8 cellular contexts compared by ENCODE assay signal in the genomic region with DNA sequence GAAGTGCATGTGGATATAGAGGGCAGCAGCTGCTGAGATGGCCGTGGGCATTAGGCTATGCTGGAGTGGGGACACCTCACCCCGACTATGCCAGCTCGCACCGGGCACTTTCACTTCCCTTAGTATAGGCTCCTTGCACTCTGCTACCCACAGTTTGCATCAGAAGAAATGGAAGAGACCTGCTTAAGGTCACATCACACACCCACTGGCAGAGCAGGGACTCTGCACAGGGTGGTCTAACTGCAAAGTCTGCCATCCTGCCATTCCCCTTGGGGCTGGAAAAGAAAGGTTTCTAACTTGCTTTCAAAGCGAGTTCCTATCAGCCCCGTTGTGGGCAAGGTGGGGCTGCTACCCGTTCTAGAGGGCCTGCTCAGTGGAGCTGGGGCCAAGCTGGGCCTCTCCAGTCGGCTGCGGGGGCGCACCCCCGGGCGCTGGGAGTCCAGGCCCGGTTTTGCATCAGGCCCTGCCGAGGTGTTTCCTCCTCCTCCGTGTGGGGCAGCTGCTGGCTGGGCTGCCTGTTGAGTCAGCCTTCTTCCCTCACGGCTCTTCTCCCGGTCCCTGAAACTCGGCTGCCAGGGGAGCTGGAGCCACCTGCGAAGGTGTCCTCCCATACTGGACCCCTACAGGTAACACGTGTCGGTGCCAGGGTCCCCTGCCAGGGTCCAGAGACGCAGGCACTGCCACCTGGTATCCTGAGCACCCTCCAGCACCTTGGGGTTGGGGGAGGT. TPM values are rescaled to one million over a fixed set of nuclear protein-coding genes. Genes with fewer than 3 reads are reported as not detected.
DNase-seq lines count a peak whose midpoint lies in the region; ATAC-seq and TF ChIP-seq lines count a peak whose summit lies in the region.

Gene SYTL1 (plus strand): TSS at position 498 of the 728 bp plus-strand sequence. CDS start 3,313 bp downstream, outside the sequence.

- no peak for TF ChIP-seq CTCF in AG04449 (IDR thresholded peaks at IDR 0.05; ENCODE audit: insufficient read depth, low read length, missing control alignments)
- no peak for TF ChIP-seq CTCF in RWPE2 (IDR thresholded peaks at IDR 0.05; ENCODE audit: poor library complexity, severe bottlenecking)
- no peak for TF ChIP-seq CTCF in progenitor cell of endocrine pancreas (IDR thresholded peaks at IDR 0.05; ENCODE audit: unreplicated experiment)
- no peak for TF ChIP-seq CTCF in esophagus muscularis mucosa (IDR thresholded peaks at IDR 0.05)

- H3K27me3 ChIP-seq in RWPE2 (ENCODE audit: insufficient read depth, poor library complexity, severe bottlenecking) (no peaks in the 10 kb centered on the region), esophagus muscularis mucosa (peaks cover 0 to under 1% (median 0%) of the 10 kb centered on the region in 4 donors)

- H3K27ac Mint-ChIP-seq in IgD-negative memory B cell (peak within 1 kb of the TSS; percentile 82 to 97 (median 91)), progenitor cell of endocrine pancreas (peak within 1 kb of the TSS; percentile 33)

- no peaks in the 10 kb centered on the region for H3K27me3 Mint-ChIP-seq in IgD-negative memory B cell
- H3K27me3 Mint-ChIP-seq in progenitor cell of endocrine pancreas = peaks cover 10% of the 10 kb centered on the region

- H3K4me1 Mint-ChIP-seq in IgD-negative memory B cell (peaks cover 27 to 37% (median 27%) of the 10 kb centered on the region in 3 donors), progenitor cell of endocrine pancreas (ENCODE audit: low read depth) (peaks cover 14% of the 10 kb centered on the region)

- H3K4me1 ChIP-seq in RWPE2 (ENCODE audit: insufficient read depth, poor library complexity, severe bottlenecking) (peaks cover 19% of the 10 kb centered on the region), esophagus muscularis mucosa (peaks cover 0 to 13% (median 2%) of the 10 kb centered on the region in 4 donors)

- CTCF ChIA-PET in AG04449 (lab: Yijun Ruan, JAX) = interaction anchor here (0.8 to 8.2 kb wide), 6 partner anchors 8 to 321 kb away, joined by 3 to 100 read pairs (median 6); partner anchors contain the start of gene MAP3K6

- TF ChIP-seq POLR2A in esophagus muscularis mucosa (IDR thresholded peaks at IDR 0.05; ENCODE audit: low read depth) = no peak

- H3K4me3 Mint-ChIP-seq in IgD-negative memory B cell (peak within 1 kb of the TSS; percentile 87 to 100 (median 96)), progenitor cell of endocrine pancreas (ENCODE audit: low read depth) (peak within 1 kb of the TSS; percentile 66)

- DNase-seq in AG04449 (ENCODE audit: low read depth, low spot score) = no peak
- DNase-seq in RWPE2 (ENCODE audit: low spot score) = no peak
- DNase-seq in activated T-helper 9 cell treated with anti-CD3 and anti-CD28 coated beads, Interleukin-2, amount 50 U/mL, for 16 hours (ENCODE audit: low read depth) = peak; percentile 48
- peak; percentile 88 for DNase-seq in germinal center (ENCODE audit: low spot score)
- DNase-seq in progenitor cell of endocrine pancreas (ENCODE audit: low spot score, unreplicated experiment) = no peak
- no peak for DNase-seq in esophagus muscularis mucosa (ENCODE audit: extremely low spot score)

- 45% methylated on average over 5 of the region's 22 CpGs for WGBS in esophagus muscularis mucosa

- TF ChIP-seq EP300 in esophagus muscularis mucosa (IDR thresholded peaks at IDR 0.05) = no peak

- intact Hi-C loops in esophagus muscularis mucosa (cut with DNase I) = no loop called here

- POLR2A ChIA-PET in AG04449 (lab: Yijun Ruan, JAX) = interaction anchor here (0.8 kb wide), 1 partner anchor 54 kb away, joined by 3 read pairs; no protein-coding TSS in a partner anchor

- ATAC-seq in GM18868 (IDR thresholded peaks at IDR 0.05; ENCODE audit: unreplicated experiment) (peak; percentile 46), RWPE2 (ENCODE audit: low read depth) (peak; percentile 58)

- H3K9me3 ChIP-seq in RWPE2 (ENCODE audit: severe bottlenecking) (no peaks in the 10 kb centered on the region), esophagus muscularis mucosa (no peaks in the 10 kb centered on the region)

- H3K27ac ChIP-seq in RWPE2 (ENCODE audit: poor library complexity, severe bottlenecking) (peak within 1 kb of the TSS; percentile 92), esophagus muscularis mucosa (replicated peaks in 1 of 4) (no peak within 1 kb of the TSS)

- H3K9me3 Mint-ChIP-seq in IgD-negative memory B cell = no peaks in the 10 kb centered on the region
- H3K9me3 Mint-ChIP-seq in progenitor cell of endocrine pancreas (ENCODE audit: low read depth) = no peaks in the 10 kb centered on the region

- H3K4me3 ChIP-seq in AG04449 (ENCODE audit: low read depth, low read length) = peak within 1 kb of the TSS; percentile 33
- H3K4me3 ChIP-seq in RWPE2 (ENCODE audit: severe bottlenecking) = peak within 1 kb of the TSS; percentile 37
- H3K4me3 ChIP-seq in esophagus muscularis mucosa = peak within 1 kb of the TSS in 2 of 4 donors; percentile 9 to 48

- peaks cover 6% of the 10 kb centered on the region; the same call in 1 of the 2 replicates for H3K36me3 ChIP-seq in RWPE2 (ENCODE audit: low read depth)
- peaks cover 0 to 18% (median 4%) of the 10 kb centered on the region in 4 donors for H3K36me3 ChIP-seq in esophagus muscularis mucosa

- H3K36me3 Mint-ChIP-seq in IgD-negative memory B cell = no peaks in the 10 kb centered on the region
- H3K36me3 Mint-ChIP-seq in progenitor cell of endocrine pancreas (ENCODE audit: insufficient read depth) = peaks cover 4% of the 10 kb centered on the region

RNA-seq across cellular contexts. Expression of gene SYTL1, which starts in this region (rescaled TPM):
- polyA plus RNA-seq in IgD-negative memory B cell = 130 TPM
- total RNA-seq in progenitor cell of endocrine pancreas (9.4 and 15.5 TPM in 2 replicates), esophagus muscularis mucosa (1 to 10 TPM in 2 of 4 donors, under 1 TPM in 2; 0.29 to 3.7 (median 1.5) TPM)

Comparison
In these comparisons a context has a peak if more than half of its experiments do, and no peak if none do; other contexts are left out.
1. DNase-seq: peak in activated T-helper 9 cell treated with anti-CD3 and anti-CD28 coated beads, Interleukin-2, amount 50 U/mL, for 16 hours (single experiment) and germinal center (single experiment); none in AG04449 (single experiment), RWPE2 (single experiment), progenitor cell of endocrine pancreas (single experiment) and esophagus muscularis mucosa (single experiment).